ENCODE assay signal across 1 cellular context in the genomic region with DNA sequence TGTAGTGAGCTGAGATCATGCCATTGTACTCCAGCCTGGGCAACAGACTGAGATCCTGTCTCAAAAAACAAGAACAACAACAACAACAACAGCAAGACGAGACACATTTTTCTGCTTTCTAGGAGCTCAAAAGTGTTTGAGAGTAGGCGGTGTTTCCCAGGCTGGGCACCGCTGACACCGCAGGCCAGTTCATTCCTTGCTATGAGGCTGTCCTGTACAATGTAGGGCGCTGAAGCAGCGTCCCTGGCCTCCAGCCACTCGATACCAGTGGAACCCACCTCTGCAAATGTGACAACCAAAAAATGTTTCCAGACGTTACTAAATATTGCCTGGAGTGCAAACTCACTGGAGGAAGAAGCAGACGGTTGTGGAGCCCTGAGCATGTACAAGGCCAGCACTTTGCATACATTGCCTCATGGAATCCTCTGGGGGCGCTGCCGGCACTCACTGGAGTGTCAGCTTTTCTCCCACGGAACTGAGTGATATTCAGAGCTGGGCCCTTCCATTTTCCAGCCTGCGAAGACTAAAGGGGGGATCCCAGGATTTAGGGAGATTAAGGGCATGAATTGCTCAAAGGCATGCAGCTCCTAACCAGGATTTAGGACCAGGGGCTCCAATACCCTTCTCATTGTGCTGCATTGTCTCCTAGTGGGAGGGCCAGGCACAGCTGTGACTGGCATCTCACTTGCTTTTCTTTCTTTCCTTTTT.
TF ChIP-seq lines count a peak whose summit lies in the region.

No MANE protein-coding gene starts in this region.

TF ChIP-seq in HepG2, 621 proteins besides CTCF, POLR2A, EP300 and RAD21 (continued from another document and continues in another):
- TF ChIP-seq HBP1 (CRISPR knock-in tag; IDR thresholded peaks at IDR 0.05; ENCODE audit: low read depth) (no peak), NFKBIZ (CRISPR knock-in tag; IDR thresholded peaks at IDR 0.05) (no peak), NFE2L2 (IDR thresholded peaks at IDR 0.05; ENCODE audit: low read length) (no peak), AKNA (CRISPR knock-in tag; IDR thresholded peaks at IDR 0.05; ENCODE audit: borderline replicate concordance) (no peak), SP1 (IDR thresholded peaks at IDR 0.05) (no peak), SP1 (CRISPR knock-in tag; IDR thresholded peaks at IDR 0.05) (no peak), PLSCR1 (CRISPR knock-in tag; IDR thresholded peaks at IDR 0.05; ENCODE audit: borderline replicate concordance) (no peak), ARID5B (CRISPR knock-in tag; IDR thresholded peaks at IDR 0.05) (no peak), ETV5 (CRISPR knock-in tag; IDR thresholded peaks at IDR 0.05; ENCODE audit: borderline replicate concordance) (no peak), RXRA (CRISPR knock-in tag; IDR thresholded peaks at IDR 0.05) (no peak), NR1H2 (CRISPR knock-in tag; IDR thresholded peaks at IDR 0.05; ENCODE audit: borderline replicate concordance, low read depth) (no peak), ZSCAN25 (CRISPR knock-in tag; IDR thresholded peaks at IDR 0.05) (no peak), ELF1 (CRISPR knock-in tag; IDR thresholded peaks at IDR 0.05) (no peak), SMC3 (IDR thresholded peaks at IDR 0.05; ENCODE audit: low read length) (peak; percentile 43; the same call in 1 of the 2 replicates), HOXA3 (CRISPR knock-in tag; IDR thresholded peaks at IDR 0.05) (0 out of 2 replicates have a peak, but pooled peaks have one; percentile 15), ZNF615 (CRISPR knock-in tag; IDR thresholded peaks at IDR 0.05; ENCODE audit: borderline replicate concordance) (no peak)
- TF ChIP-seq, protein P1, sequence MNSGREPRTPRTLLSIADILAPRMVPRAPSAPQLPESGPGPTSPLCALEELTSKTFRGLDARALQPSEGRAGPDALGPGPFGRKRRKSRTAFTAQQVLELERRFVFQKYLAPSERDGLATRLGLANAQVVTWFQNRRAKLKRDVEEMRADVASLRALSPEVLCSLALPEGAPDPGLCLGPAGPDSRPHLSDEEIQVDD (CRISPR knock-in tag; IDR thresholded peaks at IDR 0.05; ENCODE audit: borderline replicate concordance): no peak
- TF ChIP-seq, protein P2, sequence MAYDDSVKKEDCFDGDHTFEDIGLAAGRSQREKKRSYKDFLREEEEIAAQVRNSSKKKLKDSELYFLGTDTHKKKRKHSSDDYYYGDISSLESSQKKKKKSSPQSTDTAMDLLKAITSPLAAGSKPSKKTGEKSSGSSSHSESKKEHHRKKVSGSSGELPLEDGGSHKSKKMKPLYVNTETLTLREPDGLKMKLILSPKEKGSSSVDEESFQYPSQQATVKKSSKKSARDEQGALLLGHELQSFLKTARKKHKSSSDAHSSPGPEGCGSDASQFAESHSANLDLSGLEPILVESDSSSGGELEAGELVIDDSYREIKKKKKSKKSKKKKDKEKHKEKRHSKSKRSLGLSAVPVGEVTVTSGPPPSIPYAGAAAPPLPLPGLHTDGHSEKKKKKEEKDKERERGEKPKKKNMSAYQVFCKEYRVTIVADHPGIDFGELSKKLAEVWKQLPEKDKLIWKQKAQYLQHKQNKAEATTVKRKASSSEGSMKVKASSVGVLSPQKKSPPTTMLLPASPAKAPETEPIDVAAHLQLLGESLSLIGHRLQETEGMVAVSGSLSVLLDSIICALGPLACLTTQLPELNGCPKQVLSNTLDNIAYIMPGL (CRISPR knock-in tag; IDR thresholded peaks at IDR 0.05; ENCODE audit: borderline replicate concordance in 1 of 2, low read depth in 1 of 2): peak in 1 of 2 experiments; percentile 53; a peak in 1 of 4 replicates
- TF ChIP-seq, protein P3, sequence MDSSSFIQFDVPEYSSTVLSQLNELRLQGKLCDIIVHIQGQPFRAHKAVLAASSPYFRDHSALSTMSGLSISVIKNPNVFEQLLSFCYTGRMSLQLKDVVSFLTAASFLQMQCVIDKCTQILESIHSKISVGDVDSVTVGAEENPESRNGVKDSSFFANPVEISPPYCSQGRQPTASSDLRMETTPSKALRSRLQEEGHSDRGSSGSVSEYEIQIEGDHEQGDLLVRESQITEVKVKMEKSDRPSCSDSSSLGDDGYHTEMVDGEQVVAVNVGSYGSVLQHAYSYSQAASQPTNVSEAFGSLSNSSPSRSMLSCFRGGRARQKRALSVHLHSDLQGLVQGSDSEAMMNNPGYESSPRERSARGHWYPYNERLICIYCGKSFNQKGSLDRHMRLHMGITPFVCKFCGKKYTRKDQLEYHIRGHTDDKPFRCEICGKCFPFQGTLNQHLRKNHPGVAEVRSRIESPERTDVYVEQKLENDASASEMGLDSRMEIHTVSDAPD (CRISPR knock-in tag; IDR thresholded peaks at IDR 0.05): no peak
- TF ChIP-seq, protein P4, sequence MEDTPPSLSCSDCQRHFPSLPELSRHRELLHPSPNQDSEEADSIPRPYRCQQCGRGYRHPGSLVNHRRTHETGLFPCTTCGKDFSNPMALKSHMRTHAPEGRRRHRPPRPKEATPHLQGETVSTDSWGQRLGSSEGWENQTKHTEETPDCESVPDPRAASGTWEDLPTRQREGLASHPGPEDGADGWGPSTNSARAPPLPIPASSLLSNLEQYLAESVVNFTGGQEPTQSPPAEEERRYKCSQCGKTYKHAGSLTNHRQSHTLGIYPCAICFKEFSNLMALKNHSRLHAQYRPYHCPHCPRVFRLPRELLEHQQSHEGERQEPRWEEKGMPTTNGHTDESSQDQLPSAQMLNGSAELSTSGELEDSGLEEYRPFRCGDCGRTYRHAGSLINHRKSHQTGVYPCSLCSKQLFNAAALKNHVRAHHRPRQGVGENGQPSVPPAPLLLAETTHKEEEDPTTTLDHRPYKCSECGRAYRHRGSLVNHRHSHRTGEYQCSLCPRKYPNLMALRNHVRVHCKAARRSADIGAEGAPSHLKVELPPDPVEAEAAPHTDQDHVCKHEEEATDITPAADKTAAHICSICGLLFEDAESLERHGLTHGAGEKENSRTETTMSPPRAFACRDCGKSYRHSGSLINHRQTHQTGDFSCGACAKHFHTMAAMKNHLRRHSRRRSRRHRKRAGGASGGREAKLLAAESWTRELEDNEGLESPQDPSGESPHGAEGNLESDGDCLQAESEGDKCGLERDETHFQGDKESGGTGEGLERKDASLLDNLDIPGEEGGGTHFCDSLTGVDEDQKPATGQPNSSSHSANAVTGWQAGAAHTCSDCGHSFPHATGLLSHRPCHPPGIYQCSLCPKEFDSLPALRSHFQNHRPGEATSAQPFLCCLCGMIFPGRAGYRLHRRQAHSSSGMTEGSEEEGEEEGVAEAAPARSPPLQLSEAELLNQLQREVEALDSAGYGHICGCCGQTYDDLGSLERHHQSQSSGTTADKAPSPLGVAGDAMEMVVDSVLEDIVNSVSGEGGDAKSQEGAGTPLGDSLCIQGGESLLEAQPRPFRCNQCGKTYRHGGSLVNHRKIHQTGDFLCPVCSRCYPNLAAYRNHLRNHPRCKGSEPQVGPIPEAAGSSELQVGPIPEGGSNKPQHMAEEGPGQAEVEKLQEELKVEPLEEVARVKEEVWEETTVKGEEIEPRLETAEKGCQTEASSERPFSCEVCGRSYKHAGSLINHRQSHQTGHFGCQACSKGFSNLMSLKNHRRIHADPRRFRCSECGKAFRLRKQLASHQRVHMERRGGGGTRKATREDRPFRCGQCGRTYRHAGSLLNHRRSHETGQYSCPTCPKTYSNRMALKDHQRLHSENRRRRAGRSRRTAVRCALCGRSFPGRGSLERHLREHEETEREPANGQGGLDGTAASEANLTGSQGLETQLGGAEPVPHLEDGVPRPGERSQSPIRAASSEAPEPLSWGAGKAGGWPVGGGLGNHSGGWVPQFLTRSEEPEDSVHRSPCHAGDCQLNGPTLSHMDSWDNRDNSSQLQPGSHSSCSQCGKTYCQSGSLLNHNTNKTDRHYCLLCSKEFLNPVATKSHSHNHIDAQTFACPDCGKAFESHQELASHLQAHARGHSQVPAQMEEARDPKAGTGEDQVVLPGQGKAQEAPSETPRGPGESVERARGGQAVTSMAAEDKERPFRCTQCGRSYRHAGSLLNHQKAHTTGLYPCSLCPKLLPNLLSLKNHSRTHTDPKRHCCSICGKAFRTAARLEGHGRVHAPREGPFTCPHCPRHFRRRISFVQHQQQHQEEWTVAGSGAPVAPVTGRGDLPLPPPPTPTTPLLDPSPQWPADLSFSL (CRISPR knock-in tag; IDR thresholded peaks at IDR 0.05): no peak
- TF ChIP-seq, protein P5, sequence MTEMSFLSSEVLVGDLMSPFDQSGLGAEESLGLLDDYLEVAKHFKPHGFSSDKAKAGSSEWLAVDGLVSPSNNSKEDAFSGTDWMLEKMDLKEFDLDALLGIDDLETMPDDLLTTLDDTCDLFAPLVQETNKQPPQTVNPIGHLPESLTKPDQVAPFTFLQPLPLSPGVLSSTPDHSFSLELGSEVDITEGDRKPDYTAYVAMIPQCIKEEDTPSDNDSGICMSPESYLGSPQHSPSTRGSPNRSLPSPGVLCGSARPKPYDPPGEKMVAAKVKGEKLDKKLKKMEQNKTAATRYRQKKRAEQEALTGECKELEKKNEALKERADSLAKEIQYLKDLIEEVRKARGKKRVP (CRISPR knock-in tag; IDR thresholded peaks at IDR 0.05): no peak
